23 cellular contexts compared by ENCODE assay signal in genomic region chr5:97931829-97932228, GRCh38.
"Had no signal": no experiment of that assay in that cellular context is flagged by ENCODE, and none has a peak within 500 bp of the region (broad histone marks: within the 10 kb centered on the region; RNA-seq: fewer than 3 reads in every experiment).

No MANE protein-coding gene starts in this region.

- H3K9me3 ChIP-seq: colonic mucosa, esophagus muscularis mucosa, esophagus squamous epithelium, gastrocnemius medialis, gastroesophageal sphincter, heart left ventricle had no signal

- H3K27me3 ChIP-seq: colonic mucosa, dorsolateral prefrontal cortex, esophagus muscularis mucosa, esophagus squamous epithelium, foreskin keratinocyte, gastrocnemius medialis, gastroesophageal sphincter, heart left ventricle, heart right ventricle had no signal

- DNase-seq: colonic mucosa; cortex of kidney; dermis blood vessel endothelial cell; dorsolateral prefrontal cortex; effector CD4-positive, alpha-beta T cell; effector CD8-positive, alpha-beta T cell; effector memory CD4-positive, alpha-beta T cell; effector memory CD8-positive, alpha-beta T cell; endodermal cell; erythroblast; esophagus squamous epithelium; foreskin fibroblast; foreskin keratinocyte; foreskin melanocyte; gastrocnemius medialis; glutamatergic neuron; head of caudate nucleus; heart left ventricle; heart right ventricle had no signal

- H3K36me3 ChIP-seq: colonic mucosa, esophagus muscularis mucosa, esophagus squamous epithelium, gastrocnemius medialis, gastroesophageal sphincter, heart left ventricle, heart right ventricle had no signal

- H3K4me3 ChIP-seq: colonic mucosa, coronary artery, dorsolateral prefrontal cortex, esophagus muscularis mucosa, esophagus squamous epithelium, gastrocnemius medialis, gastroesophageal sphincter, heart left ventricle, heart right ventricle had no signal

- H3K27ac ChIP-seq: colonic mucosa, coronary artery, dorsolateral prefrontal cortex, epithelial cell of prostate, esophagus muscularis mucosa, esophagus squamous epithelium, foreskin keratinocyte, gastrocnemius medialis, gastroesophageal sphincter, heart left ventricle, heart right ventricle had no signal
